In the genomic region with DNA sequence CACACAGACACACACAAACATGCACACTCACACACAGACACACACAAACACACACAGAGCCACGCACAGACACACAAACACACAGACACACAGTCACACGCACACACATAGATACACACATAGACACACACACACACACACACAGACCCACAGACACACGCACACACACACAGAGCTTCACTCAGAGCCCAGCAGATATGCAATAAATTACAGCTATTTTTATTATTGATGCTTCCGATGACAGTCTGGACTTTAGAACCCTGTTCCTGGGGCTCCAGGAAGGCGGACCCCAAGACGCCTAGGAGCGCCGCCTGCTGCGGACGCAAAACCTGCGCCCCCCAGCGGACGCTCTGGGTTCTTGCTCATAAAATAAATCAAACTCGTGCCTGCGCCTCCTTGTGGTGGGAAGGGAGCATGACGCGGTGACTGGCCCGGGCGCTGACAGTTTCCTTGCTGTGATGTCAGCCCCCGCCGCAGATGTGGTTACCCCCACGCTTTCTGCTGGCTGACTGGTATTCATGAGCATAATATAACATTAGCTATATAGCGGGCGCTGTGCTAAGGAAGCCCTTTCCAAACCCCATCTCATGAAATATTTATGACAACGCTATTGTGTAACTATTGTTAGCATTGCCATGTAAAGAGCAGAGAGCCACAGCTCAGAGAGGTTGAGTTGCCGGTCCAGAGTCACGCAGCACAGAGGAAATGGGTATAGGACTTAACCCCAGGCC, we compare ENCODE assay signal across 8 cellular contexts.
A peak's percentile ranks its signal among the peaks of the same experiment; 100 is the strongest.
DNase-seq lines count a peak whose midpoint lies in the region; ATAC-seq, FAIRE-seq and TF ChIP-seq lines count a peak whose summit lies in the region.

No MANE protein-coding gene starts in this region.

- H3K9me3 Mint-ChIP-seq in activated T-cell treated with anti-CD3 and anti-CD28 coated beads, Interleukin-2, amount 50 U/mL, for 4 hours, result no peaks in the 10 kb centered on the region
- no peaks in the 10 kb centered on the region for H3K9me3 Mint-ChIP-seq in neural crest cell
- no peaks in the 10 kb centered on the region for H3K9me3 Mint-ChIP-seq in stimulated activated naive CD8-positive, alpha-beta T cell treated with anti-CD3 and anti-CD28 coated beads, Interleukin-15, Interleukin-2, amounts not matched to agents 100 ng/mL and 50 ng/mL, for 24 hours

- H3K36me3 ChIP-seq in Peyer's patch, result no peaks in the 10 kb centered on the region

- peak overlapping the region in 2 of 4 donors; percentile 35 to 64 for H3K27ac ChIP-seq in Peyer's patch

- H3K9me3 ChIP-seq in Peyer's patch, result no peaks in the 10 kb centered on the region

- H3K27ac Mint-ChIP-seq in neural crest cell (ENCODE audit: unreplicated experiment), result no peak overlapping the region
- peak overlapping the region; percentile 78 for H3K27ac Mint-ChIP-seq in stimulated activated naive CD8-positive, alpha-beta T cell treated with anti-CD3 and anti-CD28 coated beads, Interleukin-15, Interleukin-2, amounts not matched to agents 100 ng/mL and 50 ng/mL, for 24 hours

- H3K27me3 ChIP-seq in Peyer's patch, result no peaks in the 10 kb centered on the region

- peaks cover 55% of the 10 kb centered on the region for H3K4me1 Mint-ChIP-seq in activated T-cell treated with anti-CD3 and anti-CD28 coated beads, Interleukin-2, amount 50 U/mL, for 4 hours (ENCODE audit: low read depth)
- H3K4me1 Mint-ChIP-seq in neural crest cell, result peaks cover 17% of the 10 kb centered on the region
- peaks cover 63% of the 10 kb centered on the region for H3K4me1 Mint-ChIP-seq in stimulated activated naive CD8-positive, alpha-beta T cell treated with anti-CD3 and anti-CD28 coated beads, Interleukin-15, Interleukin-2, amounts not matched to agents 100 ng/mL and 50 ng/mL, for 24 hours (ENCODE audit: low read depth)

- peak overlapping the region; percentile 63 for H3K4me3 Mint-ChIP-seq in activated T-cell treated with anti-CD3 and anti-CD28 coated beads, Interleukin-2, amount 50 U/mL, for 4 hours
- H3K4me3 Mint-ChIP-seq in neural crest cell, result peak overlapping the region; percentile 39
- H3K4me3 Mint-ChIP-seq in stimulated activated naive CD8-positive, alpha-beta T cell treated with anti-CD3 and anti-CD28 coated beads, Interleukin-15, Interleukin-2, amounts not matched to agents 100 ng/mL and 50 ng/mL, for 24 hours, result peak overlapping the region; percentile 18

- peaks cover 3% of the 10 kb centered on the region for H3K27me3 Mint-ChIP-seq in activated T-cell treated with anti-CD3 and anti-CD28 coated beads, Interleukin-2, amount 50 U/mL, for 4 hours (ENCODE audit: low read depth)
- H3K27me3 Mint-ChIP-seq in neural crest cell (ENCODE audit: low read depth), result peaks cover 34% of the 10 kb centered on the region
- H3K27me3 Mint-ChIP-seq in stimulated activated naive CD8-positive, alpha-beta T cell treated with anti-CD3 and anti-CD28 coated beads, Interleukin-15, Interleukin-2, amounts not matched to agents 100 ng/mL and 50 ng/mL, for 24 hours, result peaks cover 5% of the 10 kb centered on the region

- TF ChIP-seq CTCF in D721Med (IDR thresholded peaks at IDR 0.05; ENCODE audit: insufficient read depth, missing control alignments) (peak; percentile 100), Peyer's patch (IDR thresholded peaks at IDR 0.05) (peak; percentile 100), neural crest cell (conservative IDR thresholded peaks at IDR 0.05) (peak; percentile 100)

- peak overlapping the region in 1 of 4 donors; percentile 23 for H3K4me3 ChIP-seq in Peyer's patch

- H3K36me3 Mint-ChIP-seq in activated T-cell treated with anti-CD3 and anti-CD28 coated beads, Interleukin-2, amount 50 U/mL, for 4 hours (ENCODE audit: insufficient read depth), result no peaks in the 10 kb centered on the region
- H3K36me3 Mint-ChIP-seq in neural crest cell (ENCODE audit: low read depth), result no peaks in the 10 kb centered on the region
- H3K36me3 Mint-ChIP-seq in stimulated activated naive CD8-positive, alpha-beta T cell treated with anti-CD3 and anti-CD28 coated beads, Interleukin-15, Interleukin-2, amounts not matched to agents 100 ng/mL and 50 ng/mL, for 24 hours (ENCODE audit: low read depth), result no peaks in the 10 kb centered on the region

- peak; percentile 35 for ATAC-seq in GM21717 (IDR thresholded peaks at IDR 0.05; ENCODE audit: unreplicated experiment)
- peak; percentile 47 to 51 for ATAC-seq in activated T-cell treated with anti-CD3 and anti-CD28 coated beads, Interleukin-2, amount 50 U/mL, for 4 hours

- peaks cover 0 to 21% (median 14%) of the 10 kb centered on the region in 4 donors for H3K4me1 ChIP-seq in Peyer's patch

- no peak for TF ChIP-seq POLR2A in Peyer's patch (IDR thresholded peaks at IDR 0.05)

- DNase-seq in D721Med (ENCODE audit: insufficient read length, low spot score) (peak; percentile 44), Kasumi-1 (lab: John Stamatoyannopoulos, UW) (peak; percentile 94 to 95), Peyer's patch (peak; percentile 92 to 96 (median 92)), fibroblast of gingiva (ENCODE audit: low read depth) (peak; percentile 67), neural crest cell (ENCODE audit: low read depth, low spot score) (peak; percentile 94)
- DNase-seq in activated T-cell treated with anti-CD3 and anti-CD28 coated beads, Interleukin-2, amount 50 U/mL, for 4 hours, result peak; percentile 96

- no peak for FAIRE-seq in D721Med (lab: Jason Lieb, UNC)

Comparison
In these comparisons a context has a peak if more than half of its experiments do, and no peak if none do; other contexts are left out.
1. DNase-seq: peak in every context shown above with its lines; median percentile 96 in activated T-cell treated with anti-CD3 and anti-CD28 coated beads, Interleukin-2, amount 50 U/mL, for 4 hours; 94 in Kasumi-1; 94 in neural crest cell; 92 in Peyer's patch; 67 in fibroblast of gingiva; 44 in D721Med.